8 cellular contexts compared by ENCODE assay signal in the genomic region with DNA sequence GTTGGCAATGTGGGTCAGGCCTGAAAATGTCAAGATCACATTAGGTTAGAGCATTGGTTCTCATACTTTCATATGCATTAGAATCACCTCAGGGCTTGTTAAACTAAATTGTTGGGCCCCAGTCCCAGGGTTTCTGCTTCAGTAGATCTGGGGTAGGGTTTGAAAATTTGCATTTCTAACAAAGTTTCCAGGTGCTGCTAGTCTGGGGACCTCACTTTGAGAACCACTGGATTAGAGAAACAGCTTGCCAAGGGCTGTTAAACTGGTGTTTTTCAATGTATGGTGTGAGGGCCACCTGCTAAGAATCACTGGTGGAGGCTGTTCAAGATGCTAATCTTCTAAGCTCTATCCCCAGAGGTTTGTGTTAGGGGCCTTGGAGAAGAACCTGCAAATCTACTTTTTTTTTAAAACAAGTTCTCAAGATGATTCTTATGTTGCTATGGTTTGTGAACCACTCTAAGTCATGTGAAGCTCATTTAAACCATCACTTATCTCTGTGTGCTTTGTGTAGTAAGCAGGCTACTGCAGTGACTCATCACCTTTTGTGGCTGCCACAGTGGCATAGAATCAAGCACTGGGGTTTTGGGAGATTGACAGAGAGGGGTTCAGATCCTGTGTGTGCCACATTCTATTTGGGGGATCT.
DNase-seq lines count a peak whose midpoint lies in the region; ATAC-seq, FAIRE-seq and TF ChIP-seq lines count a peak whose summit lies in the region.

No MANE protein-coding gene starts in this region.

- no peaks in the 10 kb centered on the region for H4K20me1 ChIP-seq in HepG2 (ENCODE audit: insufficient read depth, low read length)

- H3K4me2 ChIP-seq in HepG2 (ENCODE audit: low read depth, low read length): no peak overlapping the region

- H3K27ac ChIP-seq in HepG2 (ENCODE audit: extremely low read length, insufficient read depth, low read length): no peak overlapping the region

- no peak overlapping the region for H2AFZ ChIP-seq in HepG2 (ENCODE audit: low read length)

- POLR2A ChIA-PET in HepG2 (lab: Yijun Ruan, JAX): no interaction called here

- CTCF ChIA-PET in HepG2 (lab: Yijun Ruan, JAX; ENCODE audit: low intra/inter-chr PET ratio, low total read pairs): no interaction called here

- no peak for TF ChIP-seq POLR2A in HepG2 (IDR thresholded peaks at IDR 0.05; ENCODE audit: insufficient read depth in 1 of 2, low read depth in 2 of 2, low read length in 2 of 2)

- peak; percentile 86 for DNase-seq in DMS53 treated with DMSO at 0.1 percent for 48 hours (lab: John Stamatoyannopoulos, UW; ENCODE audit: unreplicated experiment)
- DNase-seq in amniotic epithelial cell (ENCODE audit: low read depth): peak; percentile 60
- no peak for DNase-seq in NCI-H146 (lab: John Stamatoyannopoulos, UW)
- DNase-seq in HepG2 (ENCODE audit: low spot score): no peak
- DNase-seq in NCI-H510A treated with DMSO at 0.1 percent for 48 hours (lab: John Stamatoyannopoulos, UW): no peak
- no peak for DNase-seq in hippocampal formation (lab: John Stamatoyannopoulos, UW)

- H3K79me2 ChIP-seq in HepG2 (ENCODE audit: insufficient read depth, low read length): no peaks in the 10 kb centered on the region

- H3K4me1 ChIP-seq in HepG2 (ENCODE audit: insufficient read depth, low read length): no peaks in the 10 kb centered on the region

- intact Hi-C loops in HepG2 (cut with micrococcal nuclease; ENCODE audit: unreplicated experiment): no loop called here

- no peak for TF ChIP-seq EP300 in HepG2 (IDR thresholded peaks at IDR 0.05; ENCODE audit: low read depth in 2 of 2, low read length in 2 of 2)
- no peak for TF ChIP-seq EP300 in HepG2 (CRISPR knock-in tag; IDR thresholded peaks at IDR 0.05; ENCODE audit: borderline replicate concordance)

- no TSS peak for BruUV-seq in HepG2 (replicated peaks; lab: Mats Ljungman, UMichigan)

- no peak for FAIRE-seq in HepG2 (lab: Jason Lieb, UNC)

- no peaks in the 10 kb centered on the region for H3K27me3 ChIP-seq in HepG2 (ENCODE audit: control insufficient read depth in 1 of 2, insufficient read depth in 2 of 2, low read length in 2 of 2)

- no peak for TF ChIP-seq CTCF in HepG2 (CRISPR knock-in tag; IDR thresholded peaks at IDR 0.05)

- H3K9ac ChIP-seq in HepG2 (ENCODE audit: insufficient read depth, low read depth, low read length): no peak overlapping the region

- peak; percentile 91 for ATAC-seq in GM19452 (IDR thresholded peaks at IDR 0.05; ENCODE audit: unreplicated experiment)
- peak; percentile 85 for ATAC-seq in HG03280 (IDR thresholded peaks at IDR 0.05; ENCODE audit: unreplicated experiment)
- ATAC-seq in HepG2: no peak

- in situ Hi-C loops in HepG2 (cut with HindIII; ENCODE audit: extremely low pct_ligation_motif_present, low pct_unique_long_range_greater_than_20kb): no loop called here

- TF ChIP-seq RAD21 in HepG2 (CRISPR knock-in tag; IDR thresholded peaks at IDR 0.05): no peak

- H3K9me3 ChIP-seq in HepG2 (ENCODE audit: low read length): no peaks in the 10 kb centered on the region

- H3K4me3 ChIP-seq in HepG2 (replicated peaks in 1 of 3; ENCODE audit: insufficient read depth in 1 of 3, low read depth in 2 of 3, low read length in 3 of 3): no peak overlapping the region

- no peaks in the 10 kb centered on the region for H3K36me3 ChIP-seq in HepG2 (replicated peaks in 1 of 2; ENCODE audit: control insufficient read depth in 1 of 2, insufficient read depth in 2 of 2, low read length in 2 of 2)

TF ChIP-seq in HepG2, 621 proteins besides CTCF, POLR2A, EP300 and RAD21:
- no peak for TF ChIP-seq YEATS2 (CRISPR knock-in tag; IDR thresholded peaks at IDR 0.05; ENCODE audit: borderline replicate concordance)
- TF ChIP-seq KAT8 (CRISPR knock-in tag; IDR thresholded peaks at IDR 0.05): no peak
- no peak for TF ChIP-seq MAF1 (CRISPR knock-in tag; IDR thresholded peaks at IDR 0.05; ENCODE audit: borderline replicate concordance)
- no peak for TF ChIP-seq FOXA3 (CRISPR knock-in tag; IDR thresholded peaks at IDR 0.05)
- no peak for TF ChIP-seq ZNF891 (CRISPR knock-in tag; IDR thresholded peaks at IDR 0.05)
- TF ChIP-seq ZNF687 (CRISPR knock-in tag; IDR thresholded peaks at IDR 0.05): no peak

Comparison
In these comparisons a context has a peak if more than half of its experiments do, and no peak if none do; other contexts are left out.
1. DNase-seq: peak in DMS53 treated with DMSO at 0.1 percent for 48 hours (single experiment) and amniotic epithelial cell (single experiment); none in NCI-H146 (single experiment), HepG2 (single experiment), NCI-H510A treated with DMSO at 0.1 percent for 48 hours (single experiment) and hippocampal formation (0 of 2).